ENCODE assay signal across 16 cellular contexts in the genomic region with DNA sequence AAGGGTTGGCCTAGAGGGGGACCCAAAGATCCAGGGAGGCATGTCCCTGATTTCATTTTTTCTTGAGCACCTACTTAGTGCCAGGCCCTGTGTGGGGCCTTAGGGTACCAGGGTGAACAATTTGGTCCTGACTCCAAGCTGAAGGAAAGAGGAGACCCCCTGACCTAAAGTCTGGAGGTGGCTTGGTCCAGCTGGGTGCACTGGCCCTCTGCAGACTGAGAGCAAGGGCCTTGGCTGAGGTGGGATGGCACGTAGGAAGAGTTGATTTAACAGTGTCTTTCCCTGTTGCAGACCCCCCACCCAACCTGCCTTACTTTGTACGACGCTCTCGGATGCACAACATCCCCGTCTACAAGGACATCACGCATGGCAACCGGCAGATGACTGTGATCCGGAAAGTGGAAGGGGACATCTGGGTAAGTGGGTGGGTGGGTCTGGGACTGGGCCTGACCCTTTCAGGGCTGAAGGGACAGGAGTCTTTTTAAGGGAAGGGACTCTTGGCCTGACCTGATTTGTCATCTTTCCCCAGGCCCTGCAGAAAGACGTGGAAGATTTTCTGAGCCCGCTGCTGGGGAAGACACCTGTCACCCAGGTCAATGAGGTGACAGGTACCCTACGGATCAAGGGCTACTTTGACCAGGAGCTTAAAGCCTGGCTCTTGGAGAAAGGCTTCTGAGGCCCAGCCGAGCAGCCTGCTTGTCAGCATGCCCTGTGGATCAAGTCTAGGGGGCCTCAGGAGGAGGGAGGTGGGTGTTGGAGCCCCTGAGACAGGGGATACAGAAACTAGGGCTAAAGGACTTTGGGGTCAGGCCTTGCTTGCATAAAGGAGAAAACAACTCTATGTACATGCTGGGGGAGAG. TPM values are rescaled to one million over a fixed set of nuclear protein-coding genes. Genes with fewer than 3 reads are reported as not detected.
DNase-seq lines count a peak whose midpoint lies in the region; ATAC-seq, FAIRE-seq and TF ChIP-seq lines count a peak whose summit lies in the region.
"Had no signal": no experiment of that assay in that cellular context is flagged by ENCODE, and none has a peak within 500 bp of the region (broad histone marks: within the 10 kb centered on the region; RNA-seq: fewer than 3 reads in every experiment).

No MANE protein-coding gene starts in this region.

- BruUV-seq in GM12878 (replicated peaks; lab: Mats Ljungman, UMichigan) (no TSS peak), mammary epithelial cell (replicated peaks; lab: Mats Ljungman, UMichigan) (no TSS peak)

- H2AFZ ChIP-seq in GM12878 (ENCODE audit: control insufficient read depth, low read depth, low read length) (no peak overlapping the region), neural progenitor cell (replicated peaks) (no peak overlapping the region), mammary epithelial cell (ENCODE audit: low read depth, low read length) (no peak overlapping the region)

- dilution Hi-C loops in mammary epithelial cell (cut with HindIII; ENCODE audit: low sequenced_read_pairs) = no loop called here

- DNase-seq in activated naive CD4-positive, alpha-beta T cell treated with anti-CD3 and anti-CD28 coated beads for 36 hours = no peak
- no peak for DNase-seq in activated naive CD4-positive, alpha-beta T cell treated with Interleukin-2 at 50 U/mL for 16 hours
- no peak for DNase-seq in GM12878 (ENCODE audit: low read depth, low spot score)
- DNase-seq in neural progenitor cell (ENCODE audit: low spot score) = no peak
- DNase-seq in uterus = no peak
- no peak for DNase-seq in mammary epithelial cell
- DNase-seq in NCI-H82 treated with DMSO at 0.1 percent for 48 hours (lab: John Stamatoyannopoulos, UW; ENCODE audit: unreplicated experiment) = no peak
- no peak for DNase-seq in left ventricle myocardium inferior
- DNase-seq: H9; NCI-H1105 treated with DMSO at 0.1 percent for 48 hours; NCI-H1694 treated with DMSO at 0.1 percent for 48 hours; NCI-H345; NCI-H526; NK-92 treated with Interleukin-12 subunit alpha and Interleukin-12 subunit beta, amount 100 ng/mL, for 24 hours; RPMI8226 had no signal

- H3K36me3 ChIP-seq in GM12878 (ENCODE audit: control insufficient read depth in 2 of 2, insufficient read depth in 2 of 2, low read length in 1 of 2) (peaks cover 28 to 34% of the 10 kb centered on the region in 2 experiments), neural progenitor cell (peaks cover 2% of the 10 kb centered on the region), uterus (no peaks in the 10 kb centered on the region), mammary epithelial cell (ENCODE audit: insufficient read depth, low read length) (peaks cover 30% of the 10 kb centered on the region), left ventricle myocardium inferior (peaks cover 73% of the 10 kb centered on the region)

- no peak for TF ChIP-seq CTCF in GM12878 (IDR thresholded peaks at IDR 0.05 in 2 of 3, conservative IDR thresholded peaks at IDR 0.05 in 1 of 3; ENCODE audit: control insufficient read depth in 2 of 3, extremely low read depth in 1 of 3, insufficient read depth in 1 of 3, low read depth in 3 of 3, low read length in 3 of 3)
- no peak for TF ChIP-seq CTCF in neural progenitor cell (IDR thresholded peaks at IDR 0.05)
- no peak for TF ChIP-seq CTCF in uterus (IDR thresholded peaks at IDR 0.05)
- TF ChIP-seq CTCF in mammary epithelial cell (conservative IDR thresholded peaks at IDR 0.05 in 1 of 2, IDR thresholded peaks at IDR 0.05 in 1 of 2; ENCODE audit: extremely low read depth in 1 of 2, insufficient read depth in 1 of 2, low read depth in 1 of 2, low read length in 2 of 2) = no peak
- no peak for TF ChIP-seq CTCF in left ventricle myocardium inferior (IDR thresholded peaks at IDR 0.05; ENCODE audit: borderline replicate concordance)

- no peaks in the 10 kb centered on the region for H3K9me3 Mint-ChIP-seq in activated naive CD4-positive, alpha-beta T cell treated with anti-CD3 and anti-CD28 coated beads for 36 hours
- H3K9me3 Mint-ChIP-seq in neural progenitor cell = no peaks in the 10 kb centered on the region
- H3K9me3 Mint-ChIP-seq: H9, IgD-negative memory B cell had no signal

- H3K27ac ChIP-seq in GM12878 (ENCODE audit: control insufficient read depth, insufficient read depth) (no peak overlapping the region), neural progenitor cell (no peak overlapping the region), uterus (no peak overlapping the region), mammary epithelial cell (ENCODE audit: insufficient read depth, low read depth, low read length) (no peak overlapping the region), left ventricle myocardium inferior (replicated peaks) (no peak overlapping the region)

- WGBS in GM12878 (ENCODE audit: insufficient coverage, insufficient replicate concordance, low lambda C conversion rate, missing lambda C conversion rate) = 78% methylated on average over 12 of the region's 12 CpGs
- WGBS in mammary epithelial cell (ENCODE audit: low coverage, missing lambda C conversion rate) = 80% methylated on average over 9 of the region's 12 CpGs

- TF ChIP-seq POLR2A in GM12878 (IDR thresholded peaks at IDR 0.05; ENCODE audit: low read depth, low read length) (peak; percentile 44; the same call in 1 of the 2 replicates), uterus (IDR thresholded peaks at IDR 0.05) (no peak)

- no peak overlapping the region for H3K9ac ChIP-seq in GM12878 (ENCODE audit: control insufficient read depth, insufficient read depth, low read length)
- H3K9ac ChIP-seq in neural progenitor cell = no peak overlapping the region
- no peak overlapping the region for H3K9ac ChIP-seq in mammary epithelial cell (ENCODE audit: insufficient read depth, low read length)

- no peak for TF ChIP-seq RAD21 in GM12878 (IDR thresholded peaks at IDR 0.05; ENCODE audit: insufficient read depth, low read depth, low read length)

- intact Hi-C loops in activated naive CD4-positive, alpha-beta T cell treated with anti-CD3 and anti-CD28 coated beads for 36 hours (cut with micrococcal nuclease) = no loop called here
- intact Hi-C loops in GM12878 (cut with micrococcal nuclease; ENCODE audit: unreplicated experiment) (no loop called here), uterus (cut with DNase I; ENCODE audit: low total_unique reads) (no loop called here), mammary epithelial cell (cut with micrococcal nuclease) (no loop called here), left ventricle myocardium inferior (cut with micrococcal nuclease) (no loop called here)

- peaks cover 20% of the 10 kb centered on the region for H3K36me3 Mint-ChIP-seq in activated naive CD4-positive, alpha-beta T cell treated with anti-CD3 and anti-CD28 coated beads for 36 hours (ENCODE audit: low read depth)
- H3K36me3 Mint-ChIP-seq in neural progenitor cell = peaks cover 4% of the 10 kb centered on the region

- no peak for FAIRE-seq in GM12878 (lab: Jason Lieb, UNC)

- H3K27me3 Mint-ChIP-seq in activated naive CD4-positive, alpha-beta T cell treated with anti-CD3 and anti-CD28 coated beads for 36 hours (ENCODE audit: low read depth) = no peaks in the 10 kb centered on the region
- peaks cover 7% of the 10 kb centered on the region for H3K27me3 Mint-ChIP-seq in neural progenitor cell (ENCODE audit: insufficient read depth, low read depth)
- H3K27me3 Mint-ChIP-seq: IgD-negative memory B cell had no signal

- POLR2A ChIA-PET in GM12878 (lab: Charles Lee) = interaction anchor here (0.6 to 2.9 kb wide), 3 partner anchors 8 to 1859 kb away, joined by 3 to 13 read pairs (median 3); a partner anchor contains a TSS

- H3K4me3 ChIP-seq in GM12878 (no peak overlapping the region), neural progenitor cell (no peak overlapping the region), uterus (no peak overlapping the region), mammary epithelial cell (replicated peaks in 1 of 3; ENCODE audit: insufficient read depth in 1 of 3, low read depth in 2 of 3, low read length in 3 of 3) (no peak overlapping the region), left ventricle myocardium inferior (no peak overlapping the region)

- SMC1A ChIA-PET in GM12878 (lab: Charles Lee; ENCODE audit: uncharacterized antibody, unreplicated experiment) = interaction anchor here (1.3 kb wide), 1 partner anchor 55 kb away, joined by 5 read pairs; no protein-coding TSS in a partner anchor

- CTCF ChIA-PET in activated naive CD4-positive, alpha-beta T cell treated with anti-CD3 and anti-CD28 coated beads for 36 hours (lab: Charles Lee) = interaction anchor here (2.1 kb wide), 1 partner anchor 15 kb away, joined by 7 read pairs; no protein-coding TSS in a partner anchor
- CTCF ChIA-PET in GM12878 (lab: Yijun Ruan, JAX) (interaction anchor here (0.6 to 1.9 kb wide), 5 partner anchors 13 to 100 kb away, joined by 3 to 11 read pairs (median 3); a partner anchor contains a TSS), mammary epithelial cell (lab: Charles Lee; ENCODE audit: low non-redundant PET) (no interaction called here)

- no peaks in the 10 kb centered on the region for H4K20me1 ChIP-seq in GM12878 (ENCODE audit: control insufficient read depth, insufficient read depth)
- peaks cover 6% of the 10 kb centered on the region for H4K20me1 ChIP-seq in neural progenitor cell (ENCODE audit: low read depth)
- no peaks in the 10 kb centered on the region for H4K20me1 ChIP-seq in mammary epithelial cell (ENCODE audit: insufficient read depth, low read length)

- H3K4me2 ChIP-seq in GM12878 (ENCODE audit: control insufficient read depth, insufficient read depth) (no peak overlapping the region), neural progenitor cell (no peak overlapping the region), mammary epithelial cell (ENCODE audit: insufficient read depth, low read depth, low read length) (no peak overlapping the region)

- no peaks in the 10 kb centered on the region for H3K27me3 ChIP-seq in GM12878 (replicated peaks in 1 of 2; ENCODE audit: control insufficient read depth in 2 of 2, insufficient read depth in 2 of 2, low read length in 1 of 2)
- no peaks in the 10 kb centered on the region for H3K27me3 ChIP-seq in neural progenitor cell
- no peaks in the 10 kb centered on the region for H3K27me3 ChIP-seq in uterus
- H3K27me3 ChIP-seq in mammary epithelial cell (ENCODE audit: insufficient read depth, low read length) = no peaks in the 10 kb centered on the region
- no peaks in the 10 kb centered on the region for H3K27me3 ChIP-seq in left ventricle myocardium inferior (ENCODE audit: low read depth)

- RAD21 ChIA-PET in GM12878 (lab: Charles Lee; ENCODE audit: unreplicated experiment) = interaction anchor here (1.8 kb wide), 1 partner anchor 15 kb away, joined by 4 read pairs; no protein-coding TSS in a partner anchor

- TF ChIP-seq EP300 in GM12878 (IDR thresholded peaks at IDR 0.05; ENCODE audit: borderline replicate concordance in 1 of 2, control insufficient read depth in 1 of 2, low read depth in 2 of 2, low read length in 2 of 2) = no peak

- no peaks in the 10 kb centered on the region for H3K9me3 ChIP-seq in GM12878 (replicated peaks; ENCODE audit: control insufficient read depth, insufficient read depth, low read length)
- H3K9me3 ChIP-seq in neural progenitor cell (ENCODE audit: low read depth) = no peaks in the 10 kb centered on the region
- no peaks in the 10 kb centered on the region for H3K9me3 ChIP-seq in uterus
- H3K9me3 ChIP-seq in mammary epithelial cell (replicated peaks; ENCODE audit: insufficient read depth, low read length) = no peaks in the 10 kb centered on the region
- H3K9me3 ChIP-seq in left ventricle myocardium inferior (replicated peaks) = no peaks in the 10 kb centered on the region

- H3K4me3 Mint-ChIP-seq in activated naive CD4-positive, alpha-beta T cell treated with anti-CD3 and anti-CD28 coated beads for 36 hours = no peak overlapping the region
- peak overlapping the region; percentile 50 for H3K4me3 Mint-ChIP-seq in neural progenitor cell

- H3K27ac Mint-ChIP-seq in activated naive CD4-positive, alpha-beta T cell treated with anti-CD3 and anti-CD28 coated beads for 36 hours = peak overlapping the region; percentile 12
- no peak overlapping the region for H3K27ac Mint-ChIP-seq in neural progenitor cell
- H3K27ac Mint-ChIP-seq: H9 had no signal

- no peak for ATAC-seq in GM12878

- in situ Hi-C loops in GM12878 (cut with MboI) (no loop called here), mammary epithelial cell (cut with MboI; ENCODE audit: low sequenced_read_pairs in 2 of 2) (no loop called here)

- peaks cover 29% of the 10 kb centered on the region for H3K4me1 Mint-ChIP-seq in activated naive CD4-positive, alpha-beta T cell treated with anti-CD3 and anti-CD28 coated beads for 36 hours (ENCODE audit: low read depth)
- peaks cover 17% of the 10 kb centered on the region for H3K4me1 Mint-ChIP-seq in neural progenitor cell

- H3K79me2 ChIP-seq in GM12878 (ENCODE audit: control insufficient read depth, insufficient read depth, low read length) = peaks cover 31% of the 10 kb centered on the region
- peaks cover 43% of the 10 kb centered on the region for H3K79me2 ChIP-seq in neural progenitor cell (ENCODE audit: low read depth)
- peaks cover 49% of the 10 kb centered on the region for H3K79me2 ChIP-seq in mammary epithelial cell (ENCODE audit: insufficient read depth, low read length)

- H3K4me1 ChIP-seq in GM12878 (ENCODE audit: control insufficient read depth, insufficient read depth, low read length) (peaks cover 8% of the 10 kb centered on the region), neural progenitor cell (peaks cover 10% of the 10 kb centered on the region), uterus (peaks cover 5 to 9% of the 10 kb centered on the region in 2 donors), mammary epithelial cell (ENCODE audit: insufficient read depth, low read length) (peaks cover 14% of the 10 kb centered on the region), left ventricle myocardium inferior (peaks cover 29% of the 10 kb centered on the region)

- peaks cover 29% of the 10 kb centered on the region for H3F3A ChIP-seq in neural progenitor cell (ENCODE audit: low read depth)

RNA-seq across cellular contexts. Expression of a gene that starts 3.3 kb away (rescaled TPM):
- 10 to 100 TPM; 49.3 to 51.6 TPM for total RNA-seq in activated naive CD4-positive, alpha-beta T cell treated with anti-CD3 and anti-CD28 coated beads for 36 hours
- total RNA-seq in GM12878 (2013; cell fraction: nucleolus; rRNA removed) = 17.7 and 17.8 TPM in 2 replicates
- 92.8 and 116 TPM in 2 replicates for total RNA-seq in GM12878 (2014; rRNA removed)
- 50.2 and 54.6 TPM in 2 replicates for total RNA-seq in GM12878 (2014; rRNA removed; fragmentation: Illumina TruSeq; extraction: Trizol)
- 63.5 and 64.2 TPM in 2 replicates for total RNA-seq in GM12878 (2021)
- polyA plus RNA-seq in GM12878 (2011; ENCODE audit: low read depth) = 20.0 TPM
- 36.4 and 63.2 TPM in 2 replicates for polyA plus RNA-seq in GM12878 (2011; rRNA removed)
- polyA plus RNA-seq in GM12878 (2011; cell fraction: cytosol; rRNA removed) = 78.9 and 81.4 TPM in 2 replicates
- 23.2 and 25.2 TPM in 2 replicates for polyA plus RNA-seq in GM12878 (2011; cell fraction: nucleus; rRNA removed)
- polyA plus RNA-seq in GM12878 (2012) = 36.2 and 39.9 TPM in 2 replicates
- polyA plus RNA-seq in GM12878 (2014; fragmentation: Illumina TruSeq; extraction: Trizol) = 62.3 and 79.9 TPM in 2 replicates
- polyA plus RNA-seq in GM12878 (2014; fragmentation: Nextera tagmentation; extraction: Ambion mirVana) = 10 to 100 TPM; 42.0 to 49.8 TPM
- 82.4 and 87.9 TPM in 2 replicates for polyA plus RNA-seq in GM12878 (2014; rRNA removed)
- polyA plus RNA-seq in GM12878 (2016; fragmentation: Nextera tagmentation; extraction: Ambion mirVana) = 100 to 1,000 TPM; 103 to 106 TPM
- 24.2 and 53.5 TPM in 2 replicates for polyA minus RNA-seq in GM12878 (2011; rRNA and poly(A)+ RNA removed)
- 11.8 and 13.7 TPM in 2 replicates for polyA minus RNA-seq in GM12878 (2011; cell fraction: cytosol; rRNA and poly(A)+ RNA removed)
- polyA minus RNA-seq in GM12878 (2011; cell fraction: nucleus; rRNA and poly(A)+ RNA removed) = 8.9 and 15.9 TPM in 2 replicates
- total RNA-seq in neural progenitor cell (ENCODE audit: low replicate concordance) = 38.3 and 57.5 TPM in 2 replicates
- 10 to 100 TPM; 27.6 to 69.2 (median 57.8) TPM for total RNA-seq in uterus
- total RNA-seq in mammary epithelial cell = 10 to 100 TPM; 54.7 to 56.5 TPM
- 64.7 TPM for polyA plus RNA-seq in mammary epithelial cell
- polyA minus RNA-seq in mammary epithelial cell = 52.3 TPM
- 32.1 TPM for total RNA-seq in left ventricle myocardium inferior

RNA-seq across cellular contexts. Expression of a gene that starts 3.5 kb away (rescaled TPM):
- total RNA-seq in activated naive CD4-positive, alpha-beta T cell treated with anti-CD3 and anti-CD28 coated beads for 36 hours = 1,000 to 10,000 TPM; 1,272 to 1,294 TPM
- total RNA-seq in GM12878 (2013; cell fraction: nucleolus; rRNA removed) = 51.6 and 54.9 TPM in 2 replicates
- total RNA-seq in GM12878 (2014; rRNA removed) (1,083 and 1,263 TPM in 2 replicates), GM12878 (2014; rRNA removed; fragmentation: Illumina TruSeq; extraction: Trizol) (948 and 983 TPM in 2 replicates), GM12878 (2021) (1,347 and 1,414 TPM in 2 replicates), neural progenitor cell (ENCODE audit: low replicate concordance) (227 and 288 TPM in 2 replicates), uterus (1,000 to 10,000 TPM in 3 of 4 donors, 100 to 1,000 TPM in 1; 161 to 5,220 (median 1,903) TPM), mammary epithelial cell (100 to 1,000 TPM; 107 to 637 TPM), left ventricle myocardium inferior (629 TPM)
- polyA plus RNA-seq in GM12878 (2011; ENCODE audit: low read depth) = 1,320 TPM
- polyA plus RNA-seq in GM12878 (2011; rRNA removed) (583 and 615 TPM in 2 replicates), GM12878 (2014; fragmentation: Illumina TruSeq; extraction: Trizol) (129 and 706 TPM in 2 replicates), GM12878 (2014; fragmentation: Nextera tagmentation; extraction: Ambion mirVana) (100 to 1,000 TPM; 332 to 611 TPM), GM12878 (2014; rRNA removed) (1,208 and 1,582 TPM in 2 replicates), GM12878 (2016; fragmentation: Nextera tagmentation; extraction: Ambion mirVana) (1,000 to 10,000 TPM in 1 of 2 experiments, 100 to 1,000 TPM in 1; 997 to 1,103 TPM), mammary epithelial cell (428 TPM)
- polyA plus RNA-seq in GM12878 (2011; cell fraction: cytosol; rRNA removed) = 882 and 1,174 TPM in 2 replicates
- 528 and 566 TPM in 2 replicates for polyA plus RNA-seq in GM12878 (2011; cell fraction: nucleus; rRNA removed)
- 1,474 and 2,106 TPM in 2 replicates for polyA plus RNA-seq in GM12878 (2012)
- 206 and 381 TPM in 2 replicates for polyA minus RNA-seq in GM12878 (2011; rRNA and poly(A)+ RNA removed)
- 199 and 204 TPM in 2 replicates for polyA minus RNA-seq in GM12878 (2011; cell fraction: cytosol; rRNA and poly(A)+ RNA removed)
- 126 and 152 TPM in 2 replicates for polyA minus RNA-seq in GM12878 (2011; cell fraction: nucleus; rRNA and poly(A)+ RNA removed)
- 317 TPM for polyA minus RNA-seq in mammary epithelial cell

RNA-seq across cellular contexts. Expression of a gene that starts 7.9 kb away (rescaled TPM):
- 1 to 10 TPM; 5.6 to 6.1 TPM for total RNA-seq in activated naive CD4-positive, alpha-beta T cell treated with anti-CD3 and anti-CD28 coated beads for 36 hours
- total RNA-seq in GM12878 (2013; cell fraction: nucleolus; rRNA removed) = 2.4 and 4.4 TPM in 2 replicates
- total RNA-seq in GM12878 (2014; rRNA removed) (12.9 and 20.4 TPM in 2 replicates), GM12878 (2014; rRNA removed; fragmentation: Illumina TruSeq; extraction: Trizol) (1.3 and 2.0 TPM in 2 replicates), GM12878 (2021) (15.5 TPM in 2 replicates), neural progenitor cell (ENCODE audit: low replicate concordance) (1.5 and 8.1 TPM in 2 replicates), uterus (1 to 10 TPM in 3 of 4 donors, not detected in 1; 4.6 to 9.6 (median 5.7) TPM), mammary epithelial cell (10 to 100 TPM; 13.6 to 15.2 TPM), left ventricle myocardium inferior (6.1 TPM)
- 0.93 TPM for polyA plus RNA-seq in GM12878 (2011; ENCODE audit: low read depth)
- polyA plus RNA-seq in GM12878 (2011; rRNA removed) (0.27 and 0.88 TPM in 2 replicates), GM12878 (2014; fragmentation: Illumina TruSeq; extraction: Trizol) (0.24 TPM in 1 of 2 replicates, not detected in the other), GM12878 (2014; fragmentation: Nextera tagmentation; extraction: Ambion mirVana) (under 1 TPM in 1 of 2 experiments, not detected in 1; 0.40 TPM), GM12878 (2014; rRNA removed) (15.5 and 18.3 TPM in 2 replicates), GM12878 (2016; fragmentation: Nextera tagmentation; extraction: Ambion mirVana) (10 to 100 TPM; 17.8 to 18.7 TPM), mammary epithelial cell (6.9 TPM)
- polyA plus RNA-seq in GM12878 (2011; cell fraction: cytosol; rRNA removed) = 1.5 and 4.1 TPM in 2 replicates
- polyA plus RNA-seq in GM12878 (2011; cell fraction: nucleus; rRNA removed) = 2.9 and 4.6 TPM in 2 replicates
- 5.8 and 6.2 TPM in 2 replicates for polyA plus RNA-seq in GM12878 (2012)
- 1.2 and 1.5 TPM in 2 replicates for polyA minus RNA-seq in GM12878 (2011; rRNA and poly(A)+ RNA removed)
- polyA minus RNA-seq in GM12878 (2011; cell fraction: cytosol; rRNA and poly(A)+ RNA removed) = 3.3 TPM in 2 replicates
- 5.0 and 11.1 TPM in 2 replicates for polyA minus RNA-seq in GM12878 (2011; cell fraction: nucleus; rRNA and poly(A)+ RNA removed)
- polyA minus RNA-seq in mammary epithelial cell = 0.67 TPM

RNA-seq across cellular contexts. Expression of a gene that starts 8.9 kb away (rescaled TPM):
- 10 to 100 TPM; 19.0 to 19.2 TPM for total RNA-seq in activated naive CD4-positive, alpha-beta T cell treated with anti-CD3 and anti-CD28 coated beads for 36 hours
- 45.4 and 51.5 TPM in 2 replicates for total RNA-seq in GM12878 (2013; cell fraction: nucleolus; rRNA removed)
- total RNA-seq in GM12878 (2014; rRNA removed) = 10.8 and 14.1 TPM in 2 replicates
- total RNA-seq in GM12878 (2014; rRNA removed; fragmentation: Illumina TruSeq; extraction: Trizol) = 7.8 and 9.0 TPM in 2 replicates
- 55.0 and 63.6 TPM in 2 replicates for total RNA-seq in GM12878 (2021)
- polyA plus RNA-seq in GM12878 (2011; ENCODE audit: low read depth) = 66.2 TPM
- 5.0 and 10.3 TPM in 2 replicates for polyA plus RNA-seq in GM12878 (2011; rRNA removed)
- polyA plus RNA-seq in GM12878 (2011; cell fraction: cytosol; rRNA removed) = 20.2 and 35.3 TPM in 2 replicates
- polyA plus RNA-seq in GM12878 (2011; cell fraction: nucleus; rRNA removed) = 98.1 and 114 TPM in 2 replicates
- 89.5 and 98.9 TPM in 2 replicates for polyA plus RNA-seq in GM12878 (2012)
- 44.0 and 52.7 TPM in 2 replicates for polyA plus RNA-seq in GM12878 (2014; fragmentation: Illumina TruSeq; extraction: Trizol)
- 1 to 10 TPM in 1 of 2 experiments, under 1 TPM in 1; 0.79 to 2.6 TPM for polyA plus RNA-seq in GM12878 (2014; fragmentation: Nextera tagmentation; extraction: Ambion mirVana)
- 29.7 and 36.0 TPM in 2 replicates for polyA plus RNA-seq in GM12878 (2014; rRNA removed)
- 10 to 100 TPM; 26.1 to 34.6 TPM for polyA plus RNA-seq in GM12878 (2016; fragmentation: Nextera tagmentation; extraction: Ambion mirVana)
- 50.5 and 52.7 TPM in 2 replicates for polyA minus RNA-seq in GM12878 (2011; rRNA and poly(A)+ RNA removed)
- 12.6 and 18.5 TPM in 2 replicates for polyA minus RNA-seq in GM12878 (2011; cell fraction: cytosol; rRNA and poly(A)+ RNA removed)
- 36.5 and 65.0 TPM in 2 replicates for polyA minus RNA-seq in GM12878 (2011; cell fraction: nucleus; rRNA and poly(A)+ RNA removed)
- total RNA-seq in neural progenitor cell (ENCODE audit: low replicate concordance) = 7.2 and 12.0 TPM in 2 replicates
- 10 to 100 TPM; 34.7 to 88.8 (median 60.5) TPM for total RNA-seq in uterus
- total RNA-seq in mammary epithelial cell = 10 to 100 TPM; 21.5 to 45.8 TPM
- 30.7 TPM for polyA plus RNA-seq in mammary epithelial cell
- polyA minus RNA-seq in mammary epithelial cell = 152 TPM
- 25.6 TPM for total RNA-seq in left ventricle myocardium inferior

RNA-seq across cellular contexts. Expression of a gene that starts 13.8 kb away (rescaled TPM):
- 10 to 100 TPM; 10.9 to 11.9 TPM for total RNA-seq in activated naive CD4-positive, alpha-beta T cell treated with anti-CD3 and anti-CD28 coated beads for 36 hours
- total RNA-seq in GM12878 (2013; cell fraction: nucleolus; rRNA removed) = 19.4 and 25.9 TPM in 2 replicates
- total RNA-seq in GM12878 (2014; rRNA removed) (29.6 and 32.8 TPM in 2 replicates), GM12878 (2014; rRNA removed; fragmentation: Illumina TruSeq; extraction: Trizol) (9.2 and 9.3 TPM in 2 replicates), GM12878 (2021) (30.2 and 31.2 TPM in 2 replicates), neural progenitor cell (ENCODE audit: low replicate concordance) (36.1 and 109 TPM in 2 replicates), uterus (10 to 100 TPM in 1 of 4 donors, 1 to 10 TPM in 2, under 1 TPM in 1; 0.77 to 16.7 (median 5.5) TPM), mammary epithelial cell (10 to 100 TPM in 1 of 2 donors, 1 to 10 TPM in 1; 8.7 to 10.1 TPM), left ventricle myocardium inferior (56.7 TPM)
- polyA plus RNA-seq in GM12878 (2011; ENCODE audit: low read depth) = 11.5 TPM
- polyA plus RNA-seq in GM12878 (2011; rRNA removed) (4.8 and 11.0 TPM in 2 replicates), GM12878 (2014; fragmentation: Illumina TruSeq; extraction: Trizol) (4.3 and 11.3 TPM in 2 replicates), GM12878 (2014; fragmentation: Nextera tagmentation; extraction: Ambion mirVana) (1 to 10 TPM in 1 of 2 experiments, under 1 TPM in 1; 0.52 to 2.9 TPM), GM12878 (2014; rRNA removed) (37.9 and 38.2 TPM in 2 replicates), GM12878 (2016; fragmentation: Nextera tagmentation; extraction: Ambion mirVana) (10 to 100 TPM; 47.4 to 57.7 TPM), mammary epithelial cell (17.2 TPM)
- 15.4 and 15.7 TPM in 2 replicates for polyA plus RNA-seq in GM12878 (2011; cell fraction: cytosol; rRNA removed)
- 57.8 and 60.5 TPM in 2 replicates for polyA plus RNA-seq in GM12878 (2011; cell fraction: nucleus; rRNA removed)
- polyA plus RNA-seq in GM12878 (2012) = 19.4 and 19.7 TPM in 2 replicates
- 13.7 and 19.6 TPM in 2 replicates for polyA minus RNA-seq in GM12878 (2011; rRNA and poly(A)+ RNA removed)
- 4.4 and 7.5 TPM in 2 replicates for polyA minus RNA-seq in GM12878 (2011; cell fraction: cytosol; rRNA and poly(A)+ RNA removed)
- 14.4 and 22.4 TPM in 2 replicates for polyA minus RNA-seq in GM12878 (2011; cell fraction: nucleus; rRNA and poly(A)+ RNA removed)
- polyA minus RNA-seq in mammary epithelial cell = 54.8 TPM
